In the genomic region with DNA sequence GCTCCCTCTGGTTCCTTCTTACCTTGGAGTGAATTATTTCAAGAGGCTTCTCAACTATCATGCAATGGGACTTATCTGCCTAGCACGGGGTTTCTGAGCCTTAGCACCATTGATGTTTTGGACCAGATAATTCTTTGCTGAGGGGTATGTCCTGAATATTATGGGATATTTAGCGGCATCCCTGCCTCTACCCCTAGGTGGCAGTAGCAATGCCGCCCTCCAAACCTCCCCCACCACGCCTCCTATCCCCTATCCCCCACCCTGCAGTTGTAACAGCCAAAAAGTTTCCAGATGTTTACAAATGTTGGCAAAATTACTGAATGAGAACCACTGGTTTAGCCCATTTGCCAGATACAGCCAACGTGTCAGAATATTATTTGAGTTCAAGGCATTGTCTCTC, we compare ENCODE assay signal across 26 cellular contexts.
DNase-seq lines count a peak whose midpoint lies in the region; FAIRE-seq and TF ChIP-seq lines count a peak whose summit lies in the region.
"Had no signal": no experiment of that assay in that cellular context is flagged by ENCODE, and none has a peak within 500 bp of the region (broad histone marks: within the 10 kb centered on the region; RNA-seq: fewer than 3 reads in every experiment).

No MANE protein-coding gene starts in this region.

- no peak overlapping the region for H3K4me3 Mint-ChIP-seq in immature natural killer cell
- H3K4me3 Mint-ChIP-seq: activated naive CD8-positive, alpha-beta T cell treated with anti-CD3 and anti-CD28 coated beads, Interleukin-2, amount 10 ng/mL, durations not matched to agents 7 days and 5 days; CD4-positive, CD25-positive, alpha-beta regulatory T cell; memory B cell; natural killer cell; stimulated activated effector memory CD8-positive, alpha-beta T cell treated with anti-CD3 and anti-CD28 coated beads, Interleukin-12 subunit alpha, Interleukin-12 subunit beta, amount 100 ng/mL, for 72 hours had no signal

- no peaks in the 10 kb centered on the region for H3K4me1 Mint-ChIP-seq in immature natural killer cell
- H3K4me1 Mint-ChIP-seq: activated naive CD8-positive, alpha-beta T cell treated with anti-CD3 and anti-CD28 coated beads, Interleukin-2, amount 10 ng/mL, durations not matched to agents 7 days and 5 days; CD4-positive, CD25-positive, alpha-beta regulatory T cell; memory B cell; natural killer cell; stimulated activated effector memory CD8-positive, alpha-beta T cell treated with anti-CD3 and anti-CD28 coated beads, Interleukin-12 subunit alpha, Interleukin-12 subunit beta, amount 100 ng/mL, for 72 hours had no signal

- H2AFZ ChIP-seq in H1 (ENCODE audit: low read length): no peak overlapping the region

- H2BK15ac ChIP-seq in H1 (ENCODE audit: low read length): no peak overlapping the region

- WGBS in H1 (ENCODE audit: extremely low coverage in 1 of 2, insufficient coverage in 1 of 2, insufficient read length in 1 of 2, insufficient replicate concordance in 2 of 2, low coverage in 1 of 2, low lambda C conversion rate in 2 of 2, missing lambda C conversion rate in 1 of 2), 2 experiments: 61% methylated on average over 5 of the region's 5 CpGs; no CpG with 5 or more reads in 1 of the 2 experiments

- POLR2A ChIA-PET in H1 (lab: Charles Lee; ENCODE audit: partially characterized antibody): no interaction called here

- peak; percentile 50 to 58 for TF ChIP-seq RAD21 in H1 (IDR thresholded peaks at IDR 0.05 in 1 of 2, conservative IDR thresholded peaks at IDR 0.05 in 1 of 2; ENCODE audit: low read depth in 2 of 2, low read length in 2 of 2)

- H3K27me3 Mint-ChIP-seq in immature natural killer cell (ENCODE audit: low read depth in 3 of 3): no peaks in the 10 kb centered on the region
- H3K27me3 Mint-ChIP-seq: activated naive CD8-positive, alpha-beta T cell treated with anti-CD3 and anti-CD28 coated beads, Interleukin-2, amount 10 ng/mL, durations not matched to agents 7 days and 5 days; CD4-positive, CD25-positive, alpha-beta regulatory T cell; memory B cell had no signal

- DNase-seq in DMS 273 (lab: John Stamatoyannopoulos, UW; ENCODE audit: unreplicated experiment) (peak; percentile 1), DMS 273 treated with DMSO at 0.1 percent for 48 hours (lab: John Stamatoyannopoulos, UW) (no peak), H1 (ENCODE audit: low read depth in 1 of 2, low spot score in 2 of 2) (peak in 1 of 2 experiments; percentile 68), retinal pigment epithelial cell (ENCODE audit: low read depth) (no peak), immature natural killer cell (no peak), GM19239 (ENCODE audit: insufficient read length, low spot score) (no peak), frontal cortex (ENCODE audit: low spot score in 2 of 2) (no peak)
- DNase-seq: 8988T; activated CD4-positive, alpha-beta T cell treated with anti-CD3 and anti-CD28 coated beads, Interleukin-2, amount 50 U/mL, for 48 hours; activated naive CD8-positive, alpha-beta T cell treated with anti-CD3 and anti-CD28 coated beads, Interleukin-2, amount 10 ng/mL, durations not matched to agents 7 days and 5 days; CD4-positive, CD25-positive, alpha-beta regulatory T cell; dorsolateral prefrontal cortex; IMR-90; kidney glomerular epithelial cell; MV-4-11; natural killer cell; NCI-H2081 treated with DMSO at 0.1 percent for 48 hours; NCI-H69; psoas muscle; RPMI8226; stimulated activated CD4-positive, alpha-beta T cell treated with anti-CD3 and anti-CD28 coated beads, Interleukin-12 subunit alpha, Interleukin-12 subunit beta, amount 100 ng/mL, for 4 hours; thyroid gland had no signal

- H3K27me3 ChIP-seq in H1 (replicated peaks in 1 of 4; ENCODE audit: control insufficient read depth in 3 of 4, extremely low read depth in 1 of 4, insufficient read depth in 3 of 4, low read length in 3 of 4): no peaks in the 10 kb centered on the region
- H3K27me3 ChIP-seq: esophagus muscularis mucosa, thyroid gland had no signal

- no peaks in the 10 kb centered on the region for H4K20me1 ChIP-seq in H1 (replicated peaks in 1 of 2; ENCODE audit: control insufficient read depth in 1 of 2, insufficient read depth in 2 of 2, low read length in 2 of 2)

- H3K27ac Mint-ChIP-seq in immature natural killer cell: no peak overlapping the region
- H3K27ac Mint-ChIP-seq: activated naive CD8-positive, alpha-beta T cell treated with anti-CD3 and anti-CD28 coated beads, Interleukin-2, amount 10 ng/mL, durations not matched to agents 7 days and 5 days; CD4-positive, CD25-positive, alpha-beta regulatory T cell; memory B cell; natural killer cell; stimulated activated effector memory CD8-positive, alpha-beta T cell treated with anti-CD3 and anti-CD28 coated beads, Interleukin-12 subunit alpha, Interleukin-12 subunit beta, amount 100 ng/mL, for 72 hours had no signal

- peaks cover 0 to 6% (median 0%) of the 10 kb centered on the region in 3 donors for H3K36me3 Mint-ChIP-seq in immature natural killer cell
- H3K36me3 Mint-ChIP-seq: activated naive CD8-positive, alpha-beta T cell treated with anti-CD3 and anti-CD28 coated beads, Interleukin-2, amount 10 ng/mL, durations not matched to agents 7 days and 5 days; CD4-positive, CD25-positive, alpha-beta regulatory T cell; memory B cell; natural killer cell; stimulated activated effector memory CD8-positive, alpha-beta T cell treated with anti-CD3 and anti-CD28 coated beads, Interleukin-12 subunit alpha, Interleukin-12 subunit beta, amount 100 ng/mL, for 72 hours had no signal

- no peak overlapping the region for H2BK20ac ChIP-seq in H1 (ENCODE audit: low read length)

- no peak overlapping the region for H3K4me2 ChIP-seq in H1 (ENCODE audit: insufficient read depth in 1 of 2, low read depth in 2 of 2, low read length in 2 of 2)

- no peak overlapping the region for H3K9ac ChIP-seq in H1 (replicated peaks in 1 of 4; ENCODE audit: extremely low read depth in 1 of 4, low read depth in 3 of 4, low read length in 3 of 4)

- no peak overlapping the region for H3K27ac ChIP-seq in H1 (ENCODE audit: low read depth, low read length)
- H3K27ac ChIP-seq: dorsolateral prefrontal cortex, esophagus muscularis mucosa, psoas muscle, thyroid gland had no signal

- no peak overlapping the region for H2BK120ac ChIP-seq in H1 (replicated peaks; ENCODE audit: low read depth, low read length)

- H3K9me3 Mint-ChIP-seq in immature natural killer cell: peaks cover 0 to 39% (median 18%) of the 10 kb centered on the region in 6 donors
- H3K9me3 Mint-ChIP-seq: activated naive CD8-positive, alpha-beta T cell treated with anti-CD3 and anti-CD28 coated beads, Interleukin-2, amount 10 ng/mL, durations not matched to agents 7 days and 5 days; memory B cell had no signal

- no peaks in the 10 kb centered on the region for H3K79me1 ChIP-seq in H1 (ENCODE audit: low read depth, low read length)

- H2AK5ac ChIP-seq in H1 (ENCODE audit: low read depth, low read length): no peak overlapping the region

- H3K23ac ChIP-seq in H1 (ENCODE audit: insufficient read length): no peak overlapping the region

- no peak for TF ChIP-seq POLR2A in H1 (IDR thresholded peaks at IDR 0.05; ENCODE audit: control extremely low read depth in 1 of 2, low read depth in 2 of 2, low read length in 2 of 2)

- no peaks in the 10 kb centered on the region for H3K79me2 ChIP-seq in H1 (ENCODE audit: control insufficient read depth in 1 of 2, insufficient read depth in 2 of 2, low read length in 2 of 2)

- TF ChIP-seq CTCF in LNCAP (IDR thresholded peaks at IDR 0.05) (peak; percentile 17; the same call in 1 of the 2 replicates), H1 (IDR thresholded peaks at IDR 0.05; ENCODE audit: control extremely low read depth in 1 of 3, insufficient read depth in 1 of 3, low read depth in 1 of 3, low read length in 3 of 3) (peak; percentile 67 to 89 (median 86)), retinal pigment epithelial cell (conservative IDR thresholded peaks at IDR 0.05; ENCODE audit: low read depth, low read length) (peak; percentile 19)

- H4K8ac ChIP-seq in H1 (ENCODE audit: extremely low read depth, insufficient read depth, low read length): no peak overlapping the region

- CTCF ChIA-PET in H1 (lab: Charles Lee; ENCODE audit: partially characterized antibody): interaction anchor here (0.8 to 2.0 kb wide), 3 partner anchors 19 to 403 kb away, joined by 3 to 4 read pairs (median 4); no protein-coding TSS in a partner anchor

- H3K9me3 ChIP-seq in H1 (ENCODE audit: insufficient read depth in 2 of 2, low read depth in 1 of 2, low read length in 1 of 2): no peaks in the 10 kb centered on the region
- H3K9me3 ChIP-seq: esophagus muscularis mucosa, psoas muscle, thyroid gland had no signal

- H2BK12ac ChIP-seq in H1 (ENCODE audit: low read depth, low read length): no peak overlapping the region

- no peak for TF ChIP-seq EP300 in H1 (IDR thresholded peaks at IDR 0.05; ENCODE audit: borderline replicate concordance in 1 of 2, low read depth in 2 of 2, low read length in 2 of 2)

- H4K5ac ChIP-seq in H1 (ENCODE audit: insufficient read length, low read depth, low read length): no peak overlapping the region

- H3K23me2 ChIP-seq in H1 (ENCODE audit: low read depth, low read length): no peaks in the 10 kb centered on the region

- peak; percentile 77 for FAIRE-seq in H1 (lab: Jason Lieb, UNC)
- FAIRE-seq in GM19239 (lab: Jason Lieb, UNC): no peak
- FAIRE-seq in frontal cortex (lab: Jason Lieb, UNC): no peak

- H3K4me1 ChIP-seq in H1 (replicated peaks in 1 of 4; ENCODE audit: control insufficient read depth in 3 of 4, insufficient read depth in 4 of 4, low read length in 3 of 4): no peaks in the 10 kb centered on the region
- H3K4me1 ChIP-seq: esophagus muscularis mucosa, psoas muscle, thyroid gland had no signal

- H2BK5ac ChIP-seq in H1 (ENCODE audit: low read depth, low read length): no peak overlapping the region

- H3K18ac ChIP-seq in H1 (ENCODE audit: extremely low read depth, low read length): no peak overlapping the region

- no peak overlapping the region for H3K14ac ChIP-seq in H1 (ENCODE audit: insufficient read length)

- H3K4me3 ChIP-seq in H1 (ENCODE audit: extremely low read depth in 1 of 4, insufficient read depth in 2 of 4, low read depth in 3 of 4, low read length in 4 of 4) (no peak overlapping the region), retinal pigment epithelial cell (ENCODE audit: low read length) (no peak overlapping the region)
- H3K4me3 ChIP-seq: dorsolateral prefrontal cortex, esophagus muscularis mucosa, psoas muscle, thyroid gland had no signal

- no peaks in the 10 kb centered on the region for H3K36me3 ChIP-seq in H1 (ENCODE audit: control insufficient read depth in 2 of 4, insufficient read depth in 4 of 4, low read length in 3 of 4)
- H3K36me3 ChIP-seq: esophagus muscularis mucosa, thyroid gland had no signal

- no peak overlapping the region for H3K4ac ChIP-seq in H1 (replicated peaks; ENCODE audit: insufficient read length, low read depth, low read length)

- no peak overlapping the region for H3K56ac ChIP-seq in H1 (replicated peaks; ENCODE audit: insufficient read length, low read depth, low read length)

- H4K91ac ChIP-seq in H1 (replicated peaks; ENCODE audit: insufficient read length, low read length): no peak overlapping the region

TF ChIP-seq in H1, 55 proteins besides CTCF, POLR2A, EP300 and RAD21:
- TF ChIP-seq SRF (IDR thresholded peaks at IDR 0.05; ENCODE audit: low read depth, low read length) (no peak), TBP (IDR thresholded peaks at IDR 0.05; ENCODE audit: low read depth, low read length) (no peak)

Comparison
In these comparisons a context has a peak if more than half of its experiments do, and no peak if none do; other contexts are left out.
1. CTCF ChIP-seq: peak in every context shown above with its lines; median percentile 86 in H1; 19 in retinal pigment epithelial cell; 17 in LNCAP.